In the genomic region with DNA sequence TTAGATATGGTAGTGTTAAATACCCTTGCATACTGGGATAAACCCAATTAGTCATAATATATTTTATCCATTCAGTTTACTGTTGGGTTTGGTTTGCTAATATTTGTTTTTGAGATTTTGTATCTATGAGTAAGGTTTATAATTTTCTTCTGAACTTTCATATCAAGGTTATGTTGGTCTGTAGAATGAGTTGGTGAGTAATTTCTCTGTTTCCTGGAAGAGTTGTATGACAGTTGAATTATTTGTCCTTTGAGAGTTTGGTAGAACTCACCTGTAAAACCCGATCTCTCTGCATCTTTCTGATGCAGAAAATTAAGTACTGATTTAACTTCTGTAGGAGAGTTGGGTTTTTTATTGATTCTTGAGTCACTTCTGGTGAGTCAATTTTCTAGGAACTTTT, we compare ENCODE assay signal across 27 cellular contexts. TPM values are rescaled to one million over a fixed set of nuclear protein-coding genes. Genes with fewer than 3 reads are reported as not detected.
"Had no signal": no experiment of that assay in that cellular context is flagged by ENCODE, and none has a peak within 500 bp of the region (broad histone marks: within the 10 kb centered on the region; RNA-seq: fewer than 3 reads in every experiment).

No MANE protein-coding gene starts in this region.

- H3K4me3 Mint-ChIP-seq: activated naive CD4-positive, alpha-beta T cell treated with anti-CD3 and anti-CD28 coated beads, Interleukin-2, amount 50 U/mL, for 24 hours; brain; central memory CD8-positive, alpha-beta T cell; endodermal cell; naive thymus-derived CD8-positive, alpha-beta T cell; T-helper 17 cell had no signal

- H3K36me3 Mint-ChIP-seq: brain had no signal

- H3K9me3 Mint-ChIP-seq: activated naive CD4-positive, alpha-beta T cell treated with anti-CD3 and anti-CD28 coated beads, Interleukin-2, amount 50 U/mL, for 24 hours; brain; central memory CD8-positive, alpha-beta T cell; endodermal cell had no signal

- H3K4me1 ChIP-seq: colonic mucosa, foreskin keratinocyte, right lobe of liver, SJSA1, upper lobe of right lung had no signal

- H3K4me1 Mint-ChIP-seq: brain; central memory CD8-positive, alpha-beta T cell; naive thymus-derived CD8-positive, alpha-beta T cell had no signal

- H3K4me3 ChIP-seq: colonic mucosa, right lobe of liver, SJSA1, thoracic aorta, upper lobe of right lung had no signal

- H3K27ac Mint-ChIP-seq: brain; endodermal cell; naive thymus-derived CD8-positive, alpha-beta T cell; T-helper 17 cell had no signal

- H3K9me3 ChIP-seq: colonic mucosa, right lobe of liver, SJSA1, thoracic aorta, upper lobe of right lung had no signal

- ATAC-seq: foreskin keratinocyte; left cardiac atrium; naive thymus-derived CD8-positive, alpha-beta T cell; right lobe of liver; T-helper 17 cell; upper lobe of right lung had no signal

- H3K36me3 ChIP-seq: colonic mucosa, right lobe of liver, SJSA1, thoracic aorta, upper lobe of right lung had no signal

- H3K27ac ChIP-seq: colonic mucosa, foreskin keratinocyte, right lobe of liver, SJSA1, thoracic aorta, upper lobe of right lung, VCaP had no signal

- DNase-seq: activated CD4-positive, alpha-beta T cell treated with anti-CD3 and anti-CD28 coated beads for 4 hours; amygdala; colonic mucosa; endodermal cell; foreskin keratinocyte; hippocampal formation; left cardiac atrium; mesendoderm; naive thymus-derived CD8-positive, alpha-beta T cell; right lobe of liver; small intestine; stimulated activated CD4-positive, alpha-beta T cell treated with anti-CD3 and anti-CD28 coated beads, Interleukin-15, amount 100 ng/mL, for 24 hours; stimulated activated CD4-positive, alpha-beta T cell treated with anti-CD3 and anti-CD28 coated beads, Interleukin-2, amount 100 ng/mL, for 48 hours; T-helper 17 cell; upper lobe of right lung had no signal

- H3K27me3 ChIP-seq: colonic mucosa, right lobe of liver had no signal

- FAIRE-seq: islet of Langerhans, small intestine had no signal

- H3K27me3 Mint-ChIP-seq: brain had no signal

RNA-seq across cellular contexts. Expression of gene DDX4, which starts 20.4 kb away (rescaled TPM):
- total RNA-seq: activated CD8-positive, alpha-beta memory T cell treated with anti-CD3 and anti-CD28 coated beads for 36 hours; colonic mucosa; endodermal cell; epithelial cell of proximal tubule; fibroblast of lung; foreskin keratinocyte; left cardiac atrium; lower leg skin; naive thymus-derived CD8-positive, alpha-beta T cell; osteocyte; right lobe of liver; SJSA1; T-helper 17 cell; thoracic aorta; upper lobe of right lung had no signal
- polyA plus RNA-seq: fibroblast of lung; foreskin keratinocyte; naive thymus-derived CD8-positive, alpha-beta T cell; small intestine had no signal
